In genomic region chr3:106425021-106425420, GRCh38 we compare ENCODE assay signal across 18 cellular contexts.
DNase-seq lines count a peak whose midpoint lies in the region; ATAC-seq, FAIRE-seq and TF ChIP-seq lines count a peak whose summit lies in the region.
"Had no signal": no experiment of that assay in that cellular context is flagged by ENCODE, and none has a peak within 500 bp of the region (broad histone marks: within the 10 kb centered on the region; RNA-seq: fewer than 3 reads in every experiment).

No MANE protein-coding gene starts in this region.

- no TSS peak for BruUV-seq in MCF 10A (replicated peaks; lab: Mats Ljungman, UMichigan)
- BruUV-seq in PC-9 (replicated peaks; lab: Mats Ljungman, UMichigan), result no TSS peak
- BruUV-seq in HepG2 (replicated peaks; lab: Mats Ljungman, UMichigan), result no TSS peak

- H4K20me1 ChIP-seq in PC-9 (ENCODE audit: insufficient read depth), result no peaks in the 10 kb centered on the region
- no peaks in the 10 kb centered on the region for H4K20me1 ChIP-seq in HepG2 (ENCODE audit: insufficient read depth, low read length)
- no peaks in the 10 kb centered on the region for H4K20me1 ChIP-seq in GM23338 (replicated peaks; ENCODE audit: insufficient read depth)

- H3K9me3 ChIP-seq in breast epithelium, result no peaks in the 10 kb centered on the region
- H3K9me3 ChIP-seq in PC-9 (ENCODE audit: insufficient read depth, low read depth), result peaks cover 19% of the 10 kb centered on the region
- H3K9me3 ChIP-seq in HepG2 (ENCODE audit: low read length), result no peaks in the 10 kb centered on the region
- H3K9me3 ChIP-seq: right atrium auricular region, upper lobe of left lung had no signal

- H3K4me1 ChIP-seq in breast epithelium (no peaks in the 10 kb centered on the region), PC-9 (replicated peaks; ENCODE audit: insufficient read depth) (no peaks in the 10 kb centered on the region; the same call in 1 of the 2 replicates), HepG2 (ENCODE audit: insufficient read depth, low read length) (no peaks in the 10 kb centered on the region), GM23338 (ENCODE audit: insufficient read depth) (no peaks in the 10 kb centered on the region)
- H3K4me1 ChIP-seq: upper lobe of left lung had no signal

- H3F3A ChIP-seq in PC-9 (ENCODE audit: insufficient read depth, low read depth), result peaks cover 9% of the 10 kb centered on the region; the same call in 1 of the 2 replicates
- H3F3A ChIP-seq in GM23338 (replicated peaks; ENCODE audit: low read depth), result no peaks in the 10 kb centered on the region

- H3K27ac Mint-ChIP-seq in MCF 10A (ENCODE audit: low read depth, unreplicated experiment), result peak overlapping the region; percentile 89
- no peak overlapping the region for H3K27ac Mint-ChIP-seq in GM23338

- intact Hi-C loops in MCF 10A (cut with micrococcal nuclease), result no loop called here
- intact Hi-C loops in breast epithelium (cut with DNase I; ENCODE audit: low total_unique reads), result loop anchor here (5.0 kb wide), 1 partner anchor 848 kb away; no protein-coding TSS in a partner anchor
- intact Hi-C loops in PC-9 (cut with micrococcal nuclease; ENCODE audit: unreplicated experiment), result no loop called here
- intact Hi-C loops in HepG2 (cut with micrococcal nuclease; ENCODE audit: unreplicated experiment), result no loop called here

- WGBS in HepG2 (ENCODE audit: low lambda C conversion rate), result 0% methylated on average over 2 of the region's 2 CpGs

- H3K79me2 ChIP-seq in PC-9 (ENCODE audit: low read depth) (no peaks in the 10 kb centered on the region), HepG2 (ENCODE audit: insufficient read depth, low read length) (no peaks in the 10 kb centered on the region), GM23338 (replicated peaks; ENCODE audit: insufficient read depth) (no peaks in the 10 kb centered on the region)

- no peak overlapping the region for H3K27ac ChIP-seq in breast epithelium
- H3K27ac ChIP-seq in PC-9, result no peak overlapping the region
- no peak overlapping the region for H3K27ac ChIP-seq in HepG2 (ENCODE audit: extremely low read length, insufficient read depth, low read length)
- H3K27ac ChIP-seq in GM23338 (ENCODE audit: low read depth), result no peak overlapping the region
- H3K27ac ChIP-seq: right atrium auricular region, WERI-Rb-1 had no signal

- H3K4me3 ChIP-seq in breast epithelium, result no peak overlapping the region
- no peak overlapping the region for H3K4me3 ChIP-seq in PC-9
- no peak overlapping the region for H3K4me3 ChIP-seq in fibroblast of mammary gland (ENCODE audit: control insufficient read depth, low read depth, low read length)
- no peak overlapping the region for H3K4me3 ChIP-seq in HepG2 (replicated peaks in 1 of 3; ENCODE audit: insufficient read depth in 1 of 3, low read depth in 2 of 3, low read length in 3 of 3)
- H3K4me3 ChIP-seq in GM23338, result no peak overlapping the region
- H3K4me3 ChIP-seq: K562, right atrium auricular region, upper lobe of left lung had no signal

- H3K9me3 Mint-ChIP-seq in MCF 10A (ENCODE audit: unreplicated experiment) (peaks cover 8% of the 10 kb centered on the region), GM23338 (no peaks in the 10 kb centered on the region; the same call in 2 of the 3 replicates)

- H3K4me1 Mint-ChIP-seq in MCF 10A (ENCODE audit: insufficient read depth, unreplicated experiment) (peaks cover 33% of the 10 kb centered on the region), GM23338 (no peaks in the 10 kb centered on the region)

- ATAC-seq in HepG2 (no peak), GM23338 (no peak)
- ATAC-seq: HCT116, K562 had no signal

- no peak overlapping the region for H3K4me2 ChIP-seq in PC-9
- H3K4me2 ChIP-seq in HepG2 (ENCODE audit: low read depth, low read length), result no peak overlapping the region
- H3K4me2 ChIP-seq in GM23338, result no peak overlapping the region

- no peak overlapping the region for H3K4me3 Mint-ChIP-seq in MCF 10A (ENCODE audit: unreplicated experiment)
- H3K4me3 Mint-ChIP-seq in GM23338, result no peak overlapping the region

- H3K9me2 ChIP-seq in PC-9 (ENCODE audit: insufficient read depth) (no peaks in the 10 kb centered on the region; the same call in 1 of the 2 replicates), GM23338 (ENCODE audit: insufficient read depth) (0 out of 2 replicates have a peak, but pooled peaks cover 3% of the 10 kb centered on the region)

- TF ChIP-seq CTCF in MCF 10A (IDR thresholded peaks at IDR 0.05; ENCODE audit: unreplicated experiment), result no peak
- no peak for TF ChIP-seq CTCF in breast epithelium (IDR thresholded peaks at IDR 0.05)
- no peak for TF ChIP-seq CTCF in PC-9 (conservative IDR thresholded peaks at IDR 0.05)
- TF ChIP-seq CTCF in fibroblast of mammary gland (conservative IDR thresholded peaks at IDR 0.05; ENCODE audit: control insufficient read depth, insufficient read depth, low read depth, low read length), result no peak
- TF ChIP-seq CTCF in HepG2 (CRISPR knock-in tag; IDR thresholded peaks at IDR 0.05), result no peak
- TF ChIP-seq CTCF in GM23338 (conservative IDR thresholded peaks at IDR 0.05; ENCODE audit: low read depth in 2 of 2), result no peak

- no peak overlapping the region for H3K9ac ChIP-seq in HepG2 (ENCODE audit: insufficient read depth, low read depth, low read length)

- peak overlapping the region; percentile 68 for H2AFZ ChIP-seq in PC-9
- no peak overlapping the region for H2AFZ ChIP-seq in HepG2 (ENCODE audit: low read length)
- no peak overlapping the region for H2AFZ ChIP-seq in GM23338

- in situ Hi-C loops in HepG2 (cut with HindIII; ENCODE audit: extremely low pct_ligation_motif_present, low pct_unique_long_range_greater_than_20kb), result no loop called here

- TF ChIP-seq EP300 in HepG2 (IDR thresholded peaks at IDR 0.05; ENCODE audit: low read depth in 2 of 2, low read length in 2 of 2), result no peak
- no peak for TF ChIP-seq EP300 in HepG2 (CRISPR knock-in tag; IDR thresholded peaks at IDR 0.05; ENCODE audit: borderline replicate concordance)

- DNase-seq in MCF 10A (ENCODE audit: unreplicated experiment), result peak; percentile 64
- DNase-seq in breast epithelium (ENCODE audit: low spot score in 2 of 2), result no peak
- no peak for DNase-seq in PC-9
- peak; percentile 72 for DNase-seq in fibroblast of mammary gland (ENCODE audit: low read depth)
- DNase-seq in stromal cell of bone marrow (ENCODE audit: low read depth), result peak; percentile 63
- no peak for DNase-seq in NCI-H526 treated with DMSO at 0.1 percent for 48 hours (lab: John Stamatoyannopoulos, UW)
- no peak for DNase-seq in HepG2 (ENCODE audit: low spot score)
- no peak for DNase-seq in GM23338 (ENCODE audit: low spot score)
- DNase-seq: CD8-positive, alpha-beta memory T cell; hippocampal formation; midbrain; NCI-H2171; RPMI8226; upper lobe of left lung; WERI-Rb-1 had no signal

- no peak for TF ChIP-seq RAD21 in HepG2 (CRISPR knock-in tag; IDR thresholded peaks at IDR 0.05)

- no peaks in the 10 kb centered on the region for H3K36me3 ChIP-seq in breast epithelium
- H3K36me3 ChIP-seq in PC-9 (ENCODE audit: low read depth), result no peaks in the 10 kb centered on the region
- no peaks in the 10 kb centered on the region for H3K36me3 ChIP-seq in HepG2 (replicated peaks in 1 of 2; ENCODE audit: control insufficient read depth in 1 of 2, insufficient read depth in 2 of 2, low read length in 2 of 2)
- H3K36me3 ChIP-seq in GM23338 (ENCODE audit: insufficient read depth), result no peaks in the 10 kb centered on the region
- H3K36me3 ChIP-seq: right atrium auricular region, upper lobe of left lung, WERI-Rb-1 had no signal

- POLR2A ChIA-PET in MCF 10A (lab: Yijun Ruan, JAX), result interaction anchor here (0.5 to 2.5 kb wide), 13 partner anchors 33 to 556 kb away, joined by 3 to 12 read pairs (median 4); no protein-coding TSS in a partner anchor
- POLR2A ChIA-PET in PC-9 (lab: Charles Lee; ENCODE audit: unreplicated experiment), result interaction anchor here (0.6 to 0.7 kb wide), 4 partner anchors 30 to 1107 kb away, joined by 3 to 26 read pairs (median 6); no protein-coding TSS in a partner anchor
- POLR2A ChIA-PET in HepG2 (lab: Yijun Ruan, JAX), result no interaction called here

- no peak for TF ChIP-seq POLR2A in breast epithelium (IDR thresholded peaks at IDR 0.05)
- no peak for TF ChIP-seq POLR2A in HepG2 (IDR thresholded peaks at IDR 0.05; ENCODE audit: insufficient read depth in 1 of 2, low read depth in 2 of 2, low read length in 2 of 2)

- CTCF ChIA-PET in MCF 10A (lab: Yijun Ruan, JAX) (interaction anchor here (0.7 to 1.6 kb wide), 2 partner anchors 183 to 420 kb away, joined by 4 to 7 read pairs; no protein-coding TSS in a partner anchor), PC-9 (lab: Charles Lee) (interaction anchor here (0.6 kb wide), 1 partner anchor 35 kb away, joined by 3 read pairs; no protein-coding TSS in a partner anchor), HepG2 (lab: Yijun Ruan, JAX; ENCODE audit: low intra/inter-chr PET ratio, low total read pairs) (no interaction called here)

- H3K27me3 ChIP-seq in breast epithelium (no peaks in the 10 kb centered on the region), PC-9 (ENCODE audit: insufficient read depth, low read depth) (no peaks in the 10 kb centered on the region), HepG2 (ENCODE audit: control insufficient read depth in 1 of 2, insufficient read depth in 2 of 2, low read length in 2 of 2) (no peaks in the 10 kb centered on the region), GM23338 (ENCODE audit: insufficient read depth) (no peaks in the 10 kb centered on the region)
- H3K27me3 ChIP-seq: right atrium auricular region, upper lobe of left lung had no signal

- H3K36me3 Mint-ChIP-seq in MCF 10A (ENCODE audit: insufficient read depth, unreplicated experiment) (peaks cover 6% of the 10 kb centered on the region), GM23338 (ENCODE audit: low read depth) (0 out of 3 replicates have a peak, but pooled peaks cover 4% of the 10 kb centered on the region)

- H3K27me3 Mint-ChIP-seq in MCF 10A (ENCODE audit: insufficient read depth, unreplicated experiment) (no peaks in the 10 kb centered on the region), GM23338 (ENCODE audit: insufficient read depth, low read depth, poor library complexity) (peaks cover 3% of the 10 kb centered on the region)

- no peak for FAIRE-seq in HepG2 (lab: Jason Lieb, UNC)
- FAIRE-seq: K562 had no signal

TF ChIP-seq in HepG2, 621 proteins besides CTCF, POLR2A, EP300 and RAD21 (continues in another document):
- TF ChIP-seq TRIM24 (CRISPR knock-in tag; IDR thresholded peaks at IDR 0.05) (no peak), MEF2D (CRISPR knock-in tag; IDR thresholded peaks at IDR 0.05) (no peak)

Comparison
In these comparisons a context has a peak if more than half of its experiments do, and no peak if none do; other contexts are left out.
1. DNase-seq: peak in MCF 10A (single experiment), fibroblast of mammary gland (single experiment) and stromal cell of bone marrow (single experiment); none in breast epithelium (0 of 2), PC-9 (0 of 2), NCI-H526 treated with DMSO at 0.1 percent for 48 hours (single experiment), HepG2 (single experiment) and GM23338 (single experiment).